1 cellular context compared by ENCODE assay signal in the genomic region with DNA sequence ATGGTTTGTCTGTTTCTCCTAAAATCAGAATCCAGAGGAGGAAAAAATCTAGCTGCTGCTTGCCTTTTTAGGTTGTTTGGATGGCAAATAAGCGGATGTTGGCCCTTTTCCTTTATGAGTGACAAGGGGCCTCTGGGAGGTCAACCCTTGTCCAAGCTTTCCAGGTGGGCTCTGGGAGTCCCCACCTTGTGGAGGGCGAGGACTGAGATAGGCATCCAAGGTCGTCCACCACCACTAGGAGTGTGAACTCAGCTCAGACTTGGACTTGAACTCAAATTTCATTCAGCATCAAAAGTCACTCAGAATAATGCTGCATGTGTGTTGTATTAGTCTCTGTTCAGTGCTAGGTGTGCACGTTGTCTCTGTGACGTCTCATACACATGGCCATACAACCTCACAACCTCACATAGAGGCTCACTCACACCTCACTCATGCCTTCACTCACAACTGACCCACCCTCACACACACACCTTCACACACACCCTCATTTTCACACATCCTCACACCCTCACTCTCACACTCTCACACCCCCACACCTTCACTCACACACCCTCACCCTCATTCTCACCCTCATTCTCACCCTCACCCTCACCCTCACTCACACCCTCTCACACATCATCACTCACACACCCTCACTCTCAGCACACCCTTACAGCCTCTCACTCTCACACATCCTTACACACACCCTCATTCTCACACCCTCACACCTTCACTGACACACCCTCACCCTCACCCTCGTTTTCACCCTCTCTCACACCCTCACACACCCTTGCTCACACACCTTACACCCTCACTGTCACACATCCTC.
TF ChIP-seq lines count a peak whose summit lies in the region.

No MANE protein-coding gene starts in this region.

TF ChIP-seq in HepG2, 621 proteins besides CTCF, POLR2A, EP300 and RAD21:
- TF ChIP-seq RBM22 (optimal IDR thresholded peaks at IDR 0.05; ENCODE audit: low read length) (peak; percentile 59), POLR2G (IDR thresholded peaks at IDR 0.05; ENCODE audit: low read depth, low read length) (0 out of 2 replicates have a peak, but pooled peaks have one; percentile 26), ZNF556 (CRISPR knock-in tag; IDR thresholded peaks at IDR 0.05; ENCODE audit: borderline replicate concordance) (no peak), FOXK2 (IDR thresholded peaks at IDR 0.05) (0 out of 2 replicates have a peak, but pooled peaks have one; percentile 48), IKZF1 (IDR thresholded peaks at IDR 0.05) (peak; percentile 91), ZNF777 (CRISPR knock-in tag; IDR thresholded peaks at IDR 0.05) (no peak), ARNT (IDR thresholded peaks at IDR 0.05) (0 out of 2 replicates have a peak, but pooled peaks have one; percentile 41), HOXD1 (CRISPR knock-in tag; IDR thresholded peaks at IDR 0.05) (no peak), RAD51 (IDR thresholded peaks at IDR 0.05; ENCODE audit: borderline replicate concordance) (peak; percentile 36; the same call in 1 of the 2 replicates), TOPORS (CRISPR knock-in tag; IDR thresholded peaks at IDR 0.05) (no peak), NBN (conservative IDR thresholded peaks at IDR 0.05) (peak; percentile 70; the same call in 1 of the 2 replicates), PCBP2 (optimal IDR thresholded peaks at IDR 0.05; ENCODE audit: low read depth, low read length, poor library complexity, severe bottlenecking) (peak; percentile 57), EEA1 (CRISPR knock-in tag; IDR thresholded peaks at IDR 0.05; ENCODE audit: borderline replicate concordance) (no peak), ZNF317 (CRISPR knock-in tag; IDR thresholded peaks at IDR 0.05) (no peak), FOXA1 (IDR thresholded peaks at IDR 0.05) (0 out of 2 replicates have a peak, but pooled peaks have one; percentile 41), FOXA1 (CRISPR knock-in tag; IDR thresholded peaks at IDR 0.05) (no peak), NFRKB (IDR thresholded peaks at IDR 0.05) (0 out of 2 replicates have a peak, but pooled peaks have one; percentile 28), NR2C2 (CRISPR knock-in tag; IDR thresholded peaks at IDR 0.05; ENCODE audit: borderline replicate concordance) (no peak), MXI1 (IDR thresholded peaks at IDR 0.05; ENCODE audit: borderline replicate concordance, low read depth, low read length) (no peak), ZNF124 (CRISPR knock-in tag; IDR thresholded peaks at IDR 0.05) (no peak)
- TF ChIP-seq, protein P1, sequence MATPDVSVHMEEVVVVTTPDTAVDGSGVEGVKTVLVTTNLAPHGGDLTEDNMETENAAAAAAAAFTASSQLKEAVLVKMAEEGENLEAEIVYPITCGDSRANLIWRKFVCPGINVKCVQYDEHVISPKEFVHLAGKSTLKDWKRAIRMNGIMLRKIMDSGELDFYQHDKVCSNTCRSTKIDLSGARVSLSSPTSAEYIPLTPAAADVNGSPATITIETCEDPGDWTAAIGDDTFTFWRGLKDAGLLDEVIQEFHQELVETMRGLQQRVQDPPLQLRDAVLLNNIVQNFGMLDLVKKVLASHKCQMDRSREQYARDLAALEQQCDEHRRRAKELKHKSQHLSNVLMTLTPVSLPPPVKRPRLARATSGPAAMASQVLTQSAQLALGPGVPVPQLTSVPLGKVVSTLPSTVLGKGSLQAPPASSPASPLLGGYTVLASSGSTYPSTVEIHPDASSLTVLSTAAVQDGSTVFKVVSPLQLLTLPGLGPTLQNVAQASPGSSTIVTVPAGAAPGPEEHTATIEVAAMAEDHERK (CRISPR knock-in tag; IDR thresholded peaks at IDR 0.05; ENCODE audit: low read depth) = no peak
- TF ChIP-seq, protein P2, sequence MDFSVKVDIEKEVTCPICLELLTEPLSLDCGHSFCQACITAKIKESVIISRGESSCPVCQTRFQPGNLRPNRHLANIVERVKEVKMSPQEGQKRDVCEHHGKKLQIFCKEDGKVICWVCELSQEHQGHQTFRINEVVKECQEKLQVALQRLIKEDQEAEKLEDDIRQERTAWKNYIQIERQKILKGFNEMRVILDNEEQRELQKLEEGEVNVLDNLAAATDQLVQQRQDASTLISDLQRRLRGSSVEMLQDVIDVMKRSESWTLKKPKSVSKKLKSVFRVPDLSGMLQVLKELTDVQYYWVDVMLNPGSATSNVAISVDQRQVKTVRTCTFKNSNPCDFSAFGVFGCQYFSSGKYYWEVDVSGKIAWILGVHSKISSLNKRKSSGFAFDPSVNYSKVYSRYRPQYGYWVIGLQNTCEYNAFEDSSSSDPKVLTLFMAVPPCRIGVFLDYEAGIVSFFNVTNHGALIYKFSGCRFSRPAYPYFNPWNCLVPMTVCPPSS (IDR thresholded peaks at IDR 0.05) = peak; percentile 82; the same call in 1 of the 2 replicates
TF ChIP-seq in HepG2: peak in this region for 11.
